ENCODE assay signal across 1 cellular context in the genomic region with DNA sequence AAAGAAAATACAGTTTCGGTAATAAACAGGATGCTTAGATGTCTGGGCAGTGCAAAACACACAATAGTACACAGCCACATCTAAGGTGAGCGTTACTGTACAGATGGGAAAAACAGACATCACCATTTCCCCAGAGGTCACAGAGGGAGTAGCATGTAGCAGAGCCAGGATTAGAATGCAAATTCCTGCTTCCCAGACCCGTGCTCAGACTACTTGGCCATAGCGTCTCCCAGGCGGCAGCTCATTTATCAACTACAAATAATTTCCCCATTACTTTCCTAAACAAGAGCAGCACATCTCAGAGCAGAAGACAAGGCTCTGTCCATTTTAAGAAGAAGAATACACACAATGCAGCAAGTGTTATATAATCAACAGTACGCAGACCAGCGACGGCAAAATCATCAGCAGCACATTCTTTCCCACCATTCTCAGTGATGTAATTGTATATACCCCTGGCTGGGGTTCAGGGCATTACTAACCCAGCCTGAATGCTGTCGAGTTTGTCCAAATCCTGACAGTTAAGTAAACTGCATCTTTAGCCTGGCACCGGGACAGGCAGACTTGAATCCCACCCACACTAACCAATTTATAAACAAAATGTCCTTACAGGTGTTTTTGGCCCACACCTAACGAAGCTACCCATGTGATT.
TF ChIP-seq lines count a peak whose summit lies in the region.

No MANE protein-coding gene starts in this region.

TF ChIP-seq in IMR-90, 13 proteins besides CTCF, POLR2A, EP300 and RAD21 (continued from another document):
- TF ChIP-seq RFX5 (IDR thresholded peaks at IDR 0.05; ENCODE audit: low read depth, low read length) = peak; percentile 43; the same call in 1 of the 2 replicates
- no peak for TF ChIP-seq MXI1 (IDR thresholded peaks at IDR 0.05; ENCODE audit: borderline replicate concordance, low read depth, low read length)
- no peak for TF ChIP-seq SMC3 (IDR thresholded peaks at IDR 0.05; ENCODE audit: low read depth, low read length)
- no peak for TF ChIP-seq ELK1 (IDR thresholded peaks at IDR 0.05; ENCODE audit: borderline replicate concordance, low read depth, low read length)
- no peak for TF ChIP-seq NFE2L2 (IDR thresholded peaks at IDR 0.05; ENCODE audit: low read depth, low read length)
- TF ChIP-seq CHD1 (IDR thresholded peaks at IDR 0.05; ENCODE audit: low read depth, low read length) = no peak; the same call in 1 of the 2 replicates
